In genomic region chr15:34952481-34952880, GRCh38 we compare ENCODE assay signal across 27 cellular contexts. TPM values are rescaled to one million over a fixed set of nuclear protein-coding genes. Genes with fewer than 3 reads are reported as not detected.
A peak's percentile ranks its signal among the peaks of the same experiment; 100 is the strongest.
DNase-seq lines count a peak whose midpoint lies in the region; ATAC-seq, FAIRE-seq and TF ChIP-seq lines count a peak whose summit lies in the region.
"Had no signal": no experiment of that assay in that cellular context is flagged by ENCODE, and none has a peak within 500 bp of the region (broad histone marks: within the 10 kb centered on the region; RNA-seq: fewer than 3 reads in every experiment).

No MANE protein-coding gene starts in this region.

- H3K79me2 ChIP-seq in SK-N-SH (ENCODE audit: insufficient read depth) (peaks cover 46% of the 10 kb centered on the region), endothelial cell of umbilical vein (ENCODE audit: control insufficient read depth, insufficient read depth, low read length) (peaks cover 3% of the 10 kb centered on the region)

- no peaks in the 10 kb centered on the region for H3K9me3 ChIP-seq in SK-N-SH
- no peaks in the 10 kb centered on the region for H3K9me3 ChIP-seq in endothelial cell of umbilical vein (replicated peaks; ENCODE audit: control insufficient read depth, insufficient read depth, low read length)
- H3K9me3 ChIP-seq in psoas muscle, result no peaks in the 10 kb centered on the region
- H3K9me3 ChIP-seq: BLaER1 treated with 17β-estradiol and CSF1 and Interleukin-3, amounts not matched to agents 10 nM and 100 nM; Caco-2 had no signal

- no peak for DNase-seq in SK-N-SH
- peak; percentile 72 for DNase-seq in endothelial cell of umbilical vein (ENCODE audit: low read depth, low spot score)
- DNase-seq in mesothelial cell of epicardium (ENCODE audit: low spot score in 2 of 2, unreplicated experiment in 2 of 2), result no peak
- no peak for DNase-seq in natural killer cell
- no peak for DNase-seq in psoas muscle
- DNase-seq in NCI-H2107 treated with DMSO at 0.1 percent for 48 hours (lab: John Stamatoyannopoulos, UW; ENCODE audit: unreplicated experiment), result no peak
- DNase-seq: Caco-2; CD4-positive, alpha-beta memory T cell; DMS 273 treated with DMSO at 0.1 percent for 48 hours; DMS79 treated with DMSO at 0.1 percent for 48 hours; GOT3; KG1; NCI-H1092; NCI-H1436 treated with DMSO at 0.1 percent for 48 hours; NCI-H2029; NCI-H2171; NCI-H345; NCI-H524; NCI-H774; NK-92 treated with Interleukin-12 subunit alpha and Interleukin-12 subunit beta, amount 100 ng/mL, for 24 hours; SHP77 treated with DMSO at 0.1 percent for 48 hours had no signal

- no peak for TF ChIP-seq POLR2A in endothelial cell of umbilical vein (IDR thresholded peaks at IDR 0.05; ENCODE audit: low read depth, low read length)

- CTCF ChIA-PET in SK-N-SH (lab: Yijun Ruan, JAX), result interaction anchor here (1.3 to 2.0 kb wide), 3 partner anchors 17 to 32 kb away, joined by 3 to 5 read pairs (median 5); partner anchors contain the start of gene AQR
- CTCF ChIA-PET in endothelial cell of umbilical vein (lab: Charles Lee), result interaction anchor here (0.9 to 3.1 kb wide), 4 partner anchors 11 to 335 kb away, joined by 3 to 17 read pairs (median 5); partner anchors contain the start of gene AQR

- H3K27ac Mint-ChIP-seq in mesothelial cell of epicardium (peak overlapping the region; percentile 56), natural killer cell (no peak overlapping the region)
- H3K27ac Mint-ChIP-seq: CD4-positive, alpha-beta memory T cell had no signal

- POLR2A ChIA-PET in SK-N-SH (lab: Yijun Ruan, JAX), result interaction anchor here (1.0 kb wide), 1 partner anchor 11 kb away, joined by 3 read pairs; no protein-coding TSS in a partner anchor
- POLR2A ChIA-PET in endothelial cell of umbilical vein (lab: Charles Lee), result interaction anchor here (1.6 kb wide), 1 partner anchor 17 kb away, joined by 4 read pairs; the partner anchor contains the start of gene AQR

- no peak for TF ChIP-seq EP300 in SK-N-SH (IDR thresholded peaks at IDR 0.05; ENCODE audit: borderline replicate concordance in 1 of 2, low read depth in 1 of 2, low read length in 1 of 2)

- peaks cover 16 to 47% of the 10 kb centered on the region in 2 experiments for H3K36me3 ChIP-seq in SK-N-SH (replicated peaks in 1 of 2; ENCODE audit: control insufficient read depth in 1 of 2, insufficient read depth in 2 of 2, low read length in 1 of 2)
- H3K36me3 ChIP-seq in endothelial cell of umbilical vein (ENCODE audit: control insufficient read depth in 2 of 2, extremely low read depth in 1 of 2, insufficient read depth in 2 of 2, low read length in 2 of 2), result peaks cover 0 to 7% of the 10 kb centered on the region in 2 experiments
- H3K36me3 ChIP-seq in psoas muscle (ENCODE audit: insufficient read depth in 1 of 2, low read depth in 1 of 2), result peaks cover 0 to 53% of the 10 kb centered on the region in 2 donors

- H3K36me3 Mint-ChIP-seq in mesothelial cell of epicardium (peaks cover 40% of the 10 kb centered on the region), natural killer cell (peaks cover 10% of the 10 kb centered on the region)

- peak overlapping the region; percentile 45 to 84 for H3K27ac ChIP-seq in SK-N-SH (ENCODE audit: low read depth in 2 of 2, low read length in 1 of 2)
- H3K27ac ChIP-seq in VCaP, result peak overlapping the region; percentile 7; the same call in 1 of the 2 replicates
- no peak overlapping the region for H3K27ac ChIP-seq in endothelial cell of umbilical vein (ENCODE audit: insufficient read depth, low read depth, low read length)
- H3K27ac ChIP-seq in psoas muscle, result no peak overlapping the region
- H3K27ac ChIP-seq: 22Rv1; BLaER1 treated with 17β-estradiol and CSF1 and Interleukin-3, amounts not matched to agents 10 nM and 100 nM; RWPE1 had no signal

- no TSS peak for BruUV-seq in endothelial cell of umbilical vein (replicated peaks; lab: Mats Ljungman, UMichigan)

- H3K9me3 Mint-ChIP-seq in mesothelial cell of epicardium (peaks cover 8% of the 10 kb centered on the region), natural killer cell (no peaks in the 10 kb centered on the region)
- H3K9me3 Mint-ChIP-seq: CD4-positive, alpha-beta memory T cell had no signal

- no peaks in the 10 kb centered on the region for H3K27me3 Mint-ChIP-seq in mesothelial cell of epicardium (ENCODE audit: low read depth)
- H3K27me3 Mint-ChIP-seq in natural killer cell (ENCODE audit: low read depth in 2 of 2), result no peaks in the 10 kb centered on the region
- H3K27me3 Mint-ChIP-seq: CD4-positive, alpha-beta memory T cell had no signal

- H3K9me1 ChIP-seq in endothelial cell of umbilical vein (replicated peaks; ENCODE audit: control insufficient read depth, extremely low read depth, insufficient read depth, low read length), result no peaks in the 10 kb centered on the region

- ATAC-seq in SK-N-SH treated with all-trans-retinoic acid at 6 μM for 48 hours (no peak; the same call in 2 of the 3 replicates), natural killer cell (no peak), psoas muscle (no peak)

- H3K4me3 ChIP-seq in SK-N-SH (ENCODE audit: low read depth in 2 of 2, low read length in 1 of 2), result no peak overlapping the region
- H3K4me3 ChIP-seq in endothelial cell of umbilical vein (replicated peaks in 1 of 3; ENCODE audit: insufficient read depth in 1 of 3, low read depth in 1 of 3, low read length in 3 of 3), result no peak overlapping the region
- no peak overlapping the region for H3K4me3 ChIP-seq in psoas muscle
- H3K4me3 ChIP-seq: BLaER1 treated with 17β-estradiol and CSF1 and Interleukin-3, amounts not matched to agents 10 nM and 100 nM had no signal

- H3K9me2 ChIP-seq in SK-N-SH, result no peaks in the 10 kb centered on the region

- H3K9ac ChIP-seq in SK-N-SH (no peak overlapping the region), endothelial cell of umbilical vein (replicated peaks; ENCODE audit: extremely low read depth, insufficient read depth, low read length) (no peak overlapping the region)
- H3K9ac ChIP-seq: BLaER1 treated with 17β-estradiol and CSF1 and Interleukin-3, amounts not matched to agents 10 nM and 100 nM had no signal

- FAIRE-seq in endothelial cell of umbilical vein (lab: Jason Lieb, UNC), result no peak
- FAIRE-seq: HTR-8/SVneo had no signal

- peaks cover 18% of the 10 kb centered on the region for H3F3A ChIP-seq in SK-N-SH (replicated peaks; ENCODE audit: insufficient read depth)

- H3K4me2 ChIP-seq in SK-N-SH (peak overlapping the region; percentile 46; the same call in 1 of the 2 replicates), endothelial cell of umbilical vein (ENCODE audit: insufficient read depth, low read length) (no peak overlapping the region)
- H3K4me2 ChIP-seq: BLaER1 treated with 17β-estradiol and CSF1 and Interleukin-3, amounts not matched to agents 10 nM and 100 nM had no signal

- H3K27me3 ChIP-seq in SK-N-SH (ENCODE audit: insufficient read depth) (no peaks in the 10 kb centered on the region), endothelial cell of umbilical vein (ENCODE audit: control insufficient read depth in 2 of 2, insufficient read depth in 2 of 2, low read length in 2 of 2) (no peaks in the 10 kb centered on the region), psoas muscle (ENCODE audit: insufficient read depth in 3 of 3, low read length in 2 of 3) (no peaks in the 10 kb centered on the region)
- H3K27me3 ChIP-seq: BLaER1 treated with 17β-estradiol and CSF1 and Interleukin-3, amounts not matched to agents 10 nM and 100 nM had no signal

- intact Hi-C loops in endothelial cell of umbilical vein (cut with micrococcal nuclease) (no loop called here), natural killer cell (cut with micrococcal nuclease) (no loop called here), psoas muscle (cut with DNase I) (no loop called here)

- H4K20me1 ChIP-seq in SK-N-SH (ENCODE audit: insufficient read depth) (peaks cover 11% of the 10 kb centered on the region), endothelial cell of umbilical vein (replicated peaks; ENCODE audit: control insufficient read depth, extremely low read depth, insufficient read depth, low read length) (no peaks in the 10 kb centered on the region)

- TF ChIP-seq RAD21 in SK-N-SH (IDR thresholded peaks at IDR 0.05; ENCODE audit: low read length), result no peak

- H3K4me3 Mint-ChIP-seq in mesothelial cell of epicardium (no peak overlapping the region), natural killer cell (no peak overlapping the region)
- H3K4me3 Mint-ChIP-seq: CD4-positive, alpha-beta memory T cell had no signal

- peaks cover 9% of the 10 kb centered on the region in 2 experiments; a peak in 3 of 4 replicates for H3K4me1 ChIP-seq in SK-N-SH (ENCODE audit: control insufficient read depth in 1 of 2, insufficient read depth in 2 of 2, low read depth in 1 of 2, low read length in 1 of 2)
- H3K4me1 ChIP-seq in endothelial cell of umbilical vein (ENCODE audit: control insufficient read depth, extremely low read depth, insufficient read depth, low read length), result no peaks in the 10 kb centered on the region
- no peaks in the 10 kb centered on the region for H3K4me1 ChIP-seq in psoas muscle
- H3K4me1 ChIP-seq: BLaER1 treated with 17β-estradiol and CSF1 and Interleukin-3, amounts not matched to agents 10 nM and 100 nM had no signal

- dilution Hi-C loops in endothelial cell of umbilical vein (cut with MboI; ENCODE audit: extremely low pct_ligation_motif_present, low sequenced_read_pairs), result no loop called here

- TF ChIP-seq CTCF in SK-N-SH (IDR thresholded peaks at IDR 0.05) (no peak), VCaP (conservative IDR thresholded peaks at IDR 0.05) (no peak), endothelial cell of umbilical vein (IDR thresholded peaks at IDR 0.05; ENCODE audit: extremely low read depth in 1 of 2, insufficient read depth in 1 of 2, low read depth in 1 of 2, low read length in 2 of 2) (no peak), mesothelial cell of epicardium (IDR thresholded peaks at IDR 0.05; ENCODE audit: unreplicated experiment) (no peak), natural killer cell (IDR thresholded peaks at IDR 0.05) (no peak), psoas muscle (IDR thresholded peaks at IDR 0.05) (no peak)

- H2AFZ ChIP-seq in SK-N-SH (ENCODE audit: low read depth), result no peak overlapping the region
- no peak overlapping the region for H2AFZ ChIP-seq in endothelial cell of umbilical vein (ENCODE audit: low read depth, low read length)

- peaks cover 13% of the 10 kb centered on the region for H3K4me1 Mint-ChIP-seq in mesothelial cell of epicardium
- H3K4me1 Mint-ChIP-seq in natural killer cell, result peaks cover 0 to 6% of the 10 kb centered on the region in 2 donors

RNA-seq across cellular contexts. Expression of gene AQR, which starts 17.1 kb away (rescaled TPM):
- polyA plus RNA-seq in SK-N-SH (2012; rRNA removed) (11.6 and 19.6 TPM in 2 replicates), endothelial cell of umbilical vein (18.7 and 18.9 TPM in 2 replicates), psoas muscle (1 to 10 TPM; 3.4 to 7.4 (median 7.1) TPM)
- polyA plus RNA-seq in SK-N-SH (2012; cell fraction: cytosol; rRNA removed), result 11.5 and 11.8 TPM in 2 replicates
- 13.3 and 33.4 TPM in 2 replicates for polyA plus RNA-seq in SK-N-SH (2012; cell fraction: nucleus; rRNA removed)
- total RNA-seq in endothelial cell of umbilical vein (37.5 and 37.7 TPM in 2 replicates), mesothelial cell of epicardium (38.5 to 46.2 TPM (median 41.7 TPM) in 3 replicates), natural killer cell (10 to 100 TPM; 44.8 to 64.4 (median 53.0) TPM), psoas muscle (10 to 100 TPM in 2 of 4 donors, 1 to 10 TPM in 2; 8.4 to 12.2 (median 9.8) TPM)
- polyA plus RNA-seq in endothelial cell of umbilical vein (2011; cell fraction: cytosol; rRNA removed), result 23.0 and 24.3 TPM in 2 replicates
- 58.3 and 78.1 TPM in 2 replicates for polyA plus RNA-seq in endothelial cell of umbilical vein (2011; cell fraction: nucleus; rRNA removed)
- polyA plus RNA-seq in endothelial cell of umbilical vein (2012), result 14.1 and 21.0 TPM in 2 replicates
- polyA minus RNA-seq in endothelial cell of umbilical vein, result 34.3 and 34.4 TPM in 2 replicates
- 25.4 TPM for polyA minus RNA-seq in endothelial cell of umbilical vein (2011; cell fraction: cytosol; rRNA and poly(A)+ RNA removed)
- 64.2 and 98.2 TPM in 2 replicates for polyA minus RNA-seq in endothelial cell of umbilical vein (2011; cell fraction: nucleus; rRNA and poly(A)+ RNA removed)

RNA-seq across cellular contexts. Expression of gene ZNF770, which starts 35.6 kb away (rescaled TPM):
- polyA plus RNA-seq in SK-N-SH (2012; rRNA removed) (3.8 and 5.3 TPM in 2 replicates), endothelial cell of umbilical vein (4.7 and 6.4 TPM in 2 replicates), psoas muscle (10 to 100 TPM; 16.2 to 70.6 (median 16.8) TPM)
- polyA plus RNA-seq in SK-N-SH (2012; cell fraction: cytosol; rRNA removed), result 7.4 and 7.6 TPM in 2 replicates
- 3.0 and 5.3 TPM in 2 replicates for polyA plus RNA-seq in SK-N-SH (2012; cell fraction: nucleus; rRNA removed)
- total RNA-seq in endothelial cell of umbilical vein (29.3 and 30.3 TPM in 2 replicates), mesothelial cell of epicardium (76.3 to 77.8 TPM (median 76.8 TPM) in 3 replicates), natural killer cell (10 to 100 TPM; 26.4 to 35.3 (median 30.1) TPM), psoas muscle (10 to 100 TPM; 39.9 to 52.7 (median 49.8) TPM)
- 6.8 and 7.2 TPM in 2 replicates for polyA plus RNA-seq in endothelial cell of umbilical vein (2011; cell fraction: cytosol; rRNA removed)
- 9.6 and 11.1 TPM in 2 replicates for polyA plus RNA-seq in endothelial cell of umbilical vein (2011; cell fraction: nucleus; rRNA removed)
- 10.8 and 17.6 TPM in 2 replicates for polyA plus RNA-seq in endothelial cell of umbilical vein (2012)
- 23.2 and 25.7 TPM in 2 replicates for polyA minus RNA-seq in endothelial cell of umbilical vein
- polyA minus RNA-seq in endothelial cell of umbilical vein (2011; cell fraction: cytosol; rRNA and poly(A)+ RNA removed), result 35.4 TPM
- 18.0 and 26.5 TPM in 2 replicates for polyA minus RNA-seq in endothelial cell of umbilical vein (2011; cell fraction: nucleus; rRNA and poly(A)+ RNA removed)

Comparison
In these comparisons a context has a peak if more than half of its experiments do, and no peak if none do; other contexts are left out.
1. H3K27ac ChIP-seq: peak in SK-N-SH (2 of 2) and VCaP (single experiment); none in endothelial cell of umbilical vein (single experiment) and psoas muscle (single experiment).